In genomic region chr2:38038682-38039081, GRCh38 we compare ENCODE assay signal across 14 cellular contexts. TPM values are rescaled to one million over a fixed set of nuclear protein-coding genes. Genes with fewer than 3 reads are reported as not detected.
DNase-seq lines count a peak whose midpoint lies in the region; ATAC-seq, FAIRE-seq and TF ChIP-seq lines count a peak whose summit lies in the region.
"Had no signal": no experiment of that assay in that cellular context is flagged by ENCODE, and none has a peak within 500 bp of the region (broad histone marks: within the 10 kb centered on the region; RNA-seq: fewer than 3 reads in every experiment).

No MANE protein-coding gene starts in this region.

- no peaks in the 10 kb centered on the region for H3K27me3 Mint-ChIP-seq in neural progenitor cell (ENCODE audit: insufficient read depth, low read depth)

- H3K36me3 ChIP-seq in neural progenitor cell = no peaks in the 10 kb centered on the region

- H3K4me3 Mint-ChIP-seq in neural progenitor cell = no peak overlapping the region
- H3K4me3 Mint-ChIP-seq: CD4-positive, alpha-beta T cell had no signal

- H2AFZ ChIP-seq in neural progenitor cell (replicated peaks) = peak overlapping the region; percentile 95

- H3K9me3 ChIP-seq in A549 = no peaks in the 10 kb centered on the region
- H3K9me3 ChIP-seq in neural progenitor cell (ENCODE audit: low read depth) = no peaks in the 10 kb centered on the region

- no peak overlapping the region for H3K27ac Mint-ChIP-seq in neural progenitor cell
- H3K27ac Mint-ChIP-seq: CD4-positive, alpha-beta T cell had no signal

- TF ChIP-seq EP300 in A549 (IDR thresholded peaks at IDR 0.05) = no peak

- 82% methylated on average over 5 of the region's 5 CpGs for WGBS in A549 (ENCODE audit: missing lambda C conversion rate)

- no peak for TF ChIP-seq POLR2A in A549 (IDR thresholded peaks at IDR 0.05; ENCODE audit: low read length)

- H3F3A ChIP-seq in neural progenitor cell (ENCODE audit: low read depth) = peaks cover 14% of the 10 kb centered on the region

- no peaks in the 10 kb centered on the region for H3K79me2 ChIP-seq in neural progenitor cell (ENCODE audit: low read depth)

- H4K20me1 ChIP-seq in neural progenitor cell (ENCODE audit: low read depth) = no peaks in the 10 kb centered on the region

- peaks cover 16% of the 10 kb centered on the region for H3K4me1 Mint-ChIP-seq in neural progenitor cell

- no peak for TF ChIP-seq CTCF in A549 (IDR thresholded peaks at IDR 0.05)
- no peak for TF ChIP-seq CTCF in coronary artery (IDR thresholded peaks at IDR 0.05)
- TF ChIP-seq CTCF in neural progenitor cell (IDR thresholded peaks at IDR 0.05) = no peak

- DNase-seq in A549 (ENCODE audit: low read depth in 1 of 2, low spot score in 1 of 2) = no peak
- DNase-seq in coronary artery (ENCODE audit: low spot score) = no peak
- DNase-seq in neural progenitor cell (ENCODE audit: low spot score) = no peak
- DNase-seq in stimulated activated CD4-positive, alpha-beta T cell treated with anti-CD3 and anti-CD28 coated beads, Interleukin-4, amount 100 ng/mL, for 4 hours = no peak
- no peak for DNase-seq in T1000 (lab: John Stamatoyannopoulos, UW)
- DNase-seq in NOMO-1 treated with DMSO at 0.1 percent for 48 hours (lab: John Stamatoyannopoulos, UW; ENCODE audit: unreplicated experiment) = no peak
- DNase-seq: activated effector memory CD4-positive, alpha-beta T cell treated with anti-CD3 and anti-CD28 coated beads, Interleukin-2, amount 50 U/mL, for 16 hours; CD4-positive, alpha-beta T cell; MM.1S; NCI-H82; stimulated activated CD4-positive, alpha-beta T cell treated with anti-CD3 and anti-CD28 coated beads, Interleukin-12 subunit alpha, Interleukin-12 subunit beta, amount 100 ng/mL, for 4 hours; T-helper 9 cell had no signal

- no peak overlapping the region for H3K4me3 ChIP-seq in A549
- H3K4me3 ChIP-seq in coronary artery = peak overlapping the region; percentile 61
- peak overlapping the region; percentile 15 for H3K4me3 ChIP-seq in neural progenitor cell

- no peaks in the 10 kb centered on the region for H3K4me1 ChIP-seq in A549
- no peaks in the 10 kb centered on the region for H3K4me1 ChIP-seq in neural progenitor cell

- POLR2A ChIA-PET in A549 (lab: Yijun Ruan, JAX) = interaction anchor here (1.6 kb wide), 1 partner anchor 38 kb away, joined by 5 read pairs; the partner anchor contains the start of gene CYP1B1

- ATAC-seq in A549 (peak in 1 of 2 experiments; percentile 48; a peak in 3 of 6 replicates), GM21723 (IDR thresholded peaks at IDR 0.05; ENCODE audit: unreplicated experiment) (peak; percentile 10), GM21526 (IDR thresholded peaks at IDR 0.05; ENCODE audit: low FRiP score, unreplicated experiment) (no peak)

- CTCF ChIA-PET in A549 (lab: Yijun Ruan, JAX) = interaction anchor here (0.9 to 2.3 kb wide), 2 partner anchors 77 to 236 kb away, joined by 3 to 6 read pairs; no protein-coding TSS in a partner anchor

- no peak for TF ChIP-seq RAD21 in A549 (conservative IDR thresholded peaks at IDR 0.05 in 1 of 2, IDR thresholded peaks at IDR 0.05 in 1 of 2)

- H3K36me3 Mint-ChIP-seq in neural progenitor cell = no peaks in the 10 kb centered on the region

- peaks cover 6% of the 10 kb centered on the region for H3K27me3 ChIP-seq in neural progenitor cell

- FAIRE-seq in A549 (lab: Jason Lieb, UNC) = no peak

- H3K27ac ChIP-seq in A549 (no peak overlapping the region), coronary artery (peak overlapping the region in 1 of 2 donors; percentile 70), neural progenitor cell (no peak overlapping the region)

- H3K9me3 Mint-ChIP-seq in neural progenitor cell = peaks cover 2% of the 10 kb centered on the region
- H3K9me3 Mint-ChIP-seq: CD4-positive, alpha-beta T cell had no signal

- H3K4me2 ChIP-seq in A549 (peak overlapping the region; percentile 49), neural progenitor cell (peak overlapping the region; percentile 50)

- H3K9ac ChIP-seq in neural progenitor cell = no peak overlapping the region

TF ChIP-seq in A549, 52 proteins besides CTCF, POLR2A, EP300 and RAD21:
- TF ChIP-seq NR3C1 (IDR thresholded peaks at IDR 0.05) (no peak), MAX (IDR thresholded peaks at IDR 0.05) (no peak), KDM1A (IDR thresholded peaks at IDR 0.05; ENCODE audit: low read depth) (no peak), SMC3 (IDR thresholded peaks at IDR 0.05) (no peak), CEBPB (IDR thresholded peaks at IDR 0.05) (no peak), CBX8 (IDR thresholded peaks at IDR 0.05) (no peak), FOSL2 (IDR thresholded peaks at IDR 0.05) (no peak), FOSL2 (CRISPR knock-in tag; IDR thresholded peaks at IDR 0.05) (no peak), MAFK (IDR thresholded peaks at IDR 0.05; ENCODE audit: partially characterized antibody) (no peak), JUN (IDR thresholded peaks at IDR 0.05) (no peak)
TF ChIP-seq in A549: peak in this region for 0.

RNA-seq across cellular contexts. Expression of gene CYP1B1, which starts 37.3 kb away (rescaled TPM):
- polyA plus RNA-seq in A549 (2011; rRNA removed) = 13.1 and 13.2 TPM in 2 replicates
- polyA plus RNA-seq in A549 (2012; cell fraction: cytosol; rRNA removed) = 14.6 and 20.8 TPM in 2 replicates
- 28.1 and 45.8 TPM in 2 replicates for polyA plus RNA-seq in A549 (2012; cell fraction: nucleus; rRNA removed)
- 4.4 to 5.5 TPM (median 5.3 TPM) in 3 replicates for polyA plus RNA-seq in A549 (2017; fragmentation: RNase III; extraction: RNeasy Plus Mini Kit Qiagen cat#74134 plus additional on column Dnase treatment)
- 29.1 and 30.7 TPM in 2 replicates for polyA minus RNA-seq in A549 (2011; rRNA and poly(A)+ RNA removed)
- 0.39 and 0.62 TPM in 2 replicates for total RNA-seq in neural progenitor cell (ENCODE audit: low replicate concordance)
